19 cellular contexts compared by ENCODE assay signal in the genomic region with DNA sequence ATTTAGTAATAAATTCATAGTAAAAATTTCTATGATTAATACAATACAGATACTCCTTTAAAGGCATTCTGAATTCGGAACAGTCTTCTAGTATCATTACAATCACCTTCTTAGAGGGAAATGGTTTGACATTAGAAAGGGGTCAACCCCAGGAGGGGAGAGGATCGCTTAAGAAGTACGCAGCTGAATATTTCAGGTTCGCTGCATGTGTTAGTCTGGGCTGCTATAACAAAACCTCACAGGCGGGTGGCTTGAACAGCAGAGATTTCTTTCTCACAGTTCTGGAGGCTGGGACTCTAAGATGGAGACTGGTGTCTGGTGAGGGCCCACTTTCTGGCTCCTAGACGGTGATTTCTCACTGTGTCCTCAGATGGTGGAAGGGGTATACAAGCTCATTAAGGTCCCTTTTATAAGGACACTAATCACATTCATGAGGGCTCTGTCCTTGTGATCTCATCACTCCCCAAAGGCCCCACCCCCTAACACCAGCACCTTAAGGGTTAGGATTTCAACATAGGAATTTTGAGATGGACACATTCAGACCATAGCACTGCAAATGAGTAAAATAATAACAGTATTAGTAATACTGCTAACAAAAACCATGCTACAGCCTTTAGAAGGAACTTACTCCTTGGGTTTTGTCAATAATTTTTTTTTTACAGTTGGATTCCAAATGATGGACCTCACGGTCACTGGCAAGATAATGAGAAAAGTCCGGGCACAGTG. TPM values are rescaled to one million over a fixed set of nuclear protein-coding genes. Genes with fewer than 3 reads are reported as not detected.
DNase-seq lines count a peak whose midpoint lies in the region; ATAC-seq, FAIRE-seq and TF ChIP-seq lines count a peak whose summit lies in the region.
"Had no signal": no experiment of that assay in that cellular context is flagged by ENCODE, and none has a peak within 500 bp of the region (broad histone marks: within the 10 kb centered on the region; RNA-seq: fewer than 3 reads in every experiment).

No MANE protein-coding gene starts in this region.

- peak overlapping the region; percentile 18 for H3K4me2 ChIP-seq in GM23248 (ENCODE audit: unreplicated experiment)
- no peak overlapping the region for H3K4me2 ChIP-seq in astrocyte (ENCODE audit: low read length)

- no peak for ATAC-seq in right lobe of liver
- ATAC-seq in GM21825 (IDR thresholded peaks at IDR 0.05; ENCODE audit: unreplicated experiment): no peak
- no peak for ATAC-seq in GM21515 (IDR thresholded peaks at IDR 0.05; ENCODE audit: unreplicated experiment)

- peak overlapping the region; percentile 66 for H3K27ac Mint-ChIP-seq in astrocyte (ENCODE audit: unreplicated experiment)
- H3K27ac Mint-ChIP-seq: nephron progenitor cell had no signal

- no peaks in the 10 kb centered on the region for H3K27me3 Mint-ChIP-seq in astrocyte (ENCODE audit: low read depth, unreplicated experiment)

- DNase-seq in AG04450 (ENCODE audit: low read depth, low spot score) (no peak), GM23248 (peak; percentile 55), astrocyte (ENCODE audit: low read depth) (no peak), right lobe of liver (peak in 1 of 3 donors; percentile 23), cortex of kidney (lab: John Stamatoyannopoulos, UW) (no peak), GDM1 (lab: John Stamatoyannopoulos, UW) (no peak)
- DNase-seq: activated CD4-positive, alpha-beta T cell treated with anti-CD3 and anti-CD28 coated beads, Interleukin-2, amount 50 U/mL, for 1 hour; activated naive CD4-positive, alpha-beta T cell treated with anti-CD3 and anti-CD28 coated beads, Interleukin-2, amount 50 U/mL, for 16 hours; CD8-positive, alpha-beta memory T cell; DMS79 treated with DMSO at 0.1 percent for 48 hours; foreskin melanocyte; NCI-H1417 treated with DMSO at 0.1 percent for 48 hours; NCI-H524 treated with DMSO at 0.1 percent for 48 hours; nephron progenitor cell; T-helper 1 cell had no signal

- peaks cover 24% of the 10 kb centered on the region for H3K36me3 Mint-ChIP-seq in astrocyte (ENCODE audit: low read depth, unreplicated experiment)

- no peak overlapping the region for H3K4me3 ChIP-seq in AG04450 (ENCODE audit: low read depth, low read length)
- H3K4me3 ChIP-seq in GM23248: no peak overlapping the region
- no peak overlapping the region for H3K4me3 ChIP-seq in astrocyte (ENCODE audit: insufficient read depth, low read depth, low read length)
- no peak overlapping the region for H3K4me3 ChIP-seq in right lobe of liver
- H3K4me3 ChIP-seq: spleen had no signal

- H3F3A ChIP-seq in GM23248 (ENCODE audit: insufficient read depth): no peaks in the 10 kb centered on the region

- H3K9ac ChIP-seq in GM23248 (no peak overlapping the region), astrocyte (ENCODE audit: low read length) (no peak overlapping the region)

- intact Hi-C loops in right lobe of liver (cut with DNase I): no loop called here

- peaks cover 18% of the 10 kb centered on the region for H3K4me1 ChIP-seq in GM23248 (ENCODE audit: insufficient read depth)
- H3K4me1 ChIP-seq in astrocyte (ENCODE audit: insufficient read depth, low read length): peaks cover 17% of the 10 kb centered on the region
- peaks cover 0 to 21% (median 7%) of the 10 kb centered on the region in 4 donors for H3K4me1 ChIP-seq in right lobe of liver

- H3K79me2 ChIP-seq in GM23248 (ENCODE audit: insufficient read depth): peaks cover 100% of the 10 kb centered on the region
- peaks cover 92% of the 10 kb centered on the region for H3K79me2 ChIP-seq in astrocyte (ENCODE audit: insufficient read depth, low read length)

- H3K36me3 ChIP-seq in GM23248 (ENCODE audit: low read depth) (no peaks in the 10 kb centered on the region), astrocyte (ENCODE audit: insufficient read depth, low read length) (no peaks in the 10 kb centered on the region), right lobe of liver (no peaks in the 10 kb centered on the region)

- H3K9me2 ChIP-seq in GM23248 (ENCODE audit: insufficient read depth): no peaks in the 10 kb centered on the region

- no peak for TF ChIP-seq POLR2A in right lobe of liver (IDR thresholded peaks at IDR 0.05)

- H3K9me3 Mint-ChIP-seq in astrocyte (ENCODE audit: unreplicated experiment): no peaks in the 10 kb centered on the region
- H3K9me3 Mint-ChIP-seq: CD8-positive, alpha-beta memory T cell; mesothelial cell of epicardium had no signal

- WGBS in GM23248 (ENCODE audit: low coverage in 1 of 2, low lambda C conversion rate in 2 of 2, missing lambda C conversion rate in 2 of 2), 2 experiments: 89% methylated on average over 8 of the region's 8 CpGs
- 90% methylated on average over 6 of the region's 8 CpGs for WGBS in right lobe of liver (ENCODE audit: insufficient coverage, low coverage, low lambda C conversion rate, missing lambda C conversion rate)

- FAIRE-seq in astrocyte (lab: Jason Lieb, UNC): no peak

- no peak overlapping the region for H3K4me3 Mint-ChIP-seq in astrocyte (ENCODE audit: unreplicated experiment)
- H3K4me3 Mint-ChIP-seq: CD8-positive, alpha-beta memory T cell; mesothelial cell of epicardium; nephron progenitor cell had no signal

- no peak overlapping the region for H2AFZ ChIP-seq in GM23248
- no peak overlapping the region for H2AFZ ChIP-seq in astrocyte (ENCODE audit: low read depth, low read length)

- in situ Hi-C loops in GM23248 (cut with MboI): no loop called here

- H3K4me1 Mint-ChIP-seq in astrocyte (ENCODE audit: low read depth, unreplicated experiment): peaks cover 23% of the 10 kb centered on the region

- no peaks in the 10 kb centered on the region for H3K27me3 ChIP-seq in AG04450 (ENCODE audit: control insufficient read depth, insufficient read depth, low read length)
- no peaks in the 10 kb centered on the region for H3K27me3 ChIP-seq in GM23248 (replicated peaks; ENCODE audit: insufficient read depth)
- H3K27me3 ChIP-seq in astrocyte (ENCODE audit: insufficient read depth, low read length): no peaks in the 10 kb centered on the region
- no peaks in the 10 kb centered on the region for H3K27me3 ChIP-seq in right lobe of liver
- H3K27me3 ChIP-seq: spleen had no signal

- H3K27ac ChIP-seq in AG04450 (ENCODE audit: low read depth, low read length): peak overlapping the region; percentile 34
- H3K27ac ChIP-seq in GM23248: peak overlapping the region; percentile 18; the same call in 1 of the 2 replicates
- no peak overlapping the region for H3K27ac ChIP-seq in astrocyte (ENCODE audit: low read depth, low read length)
- H3K27ac ChIP-seq in right lobe of liver: peak overlapping the region in 2 of 3 donors; percentile 36 to 86

- CTCF ChIA-PET in AG04450 (lab: Charles Lee): no interaction called here

- H3K9me3 ChIP-seq in AG04450 (ENCODE audit: control insufficient read depth, insufficient read depth, low read length) (peaks cover 10% of the 10 kb centered on the region; the same call in 1 of the 2 replicates), GM23248 (ENCODE audit: low read depth) (no peaks in the 10 kb centered on the region), astrocyte (ENCODE audit: insufficient read depth, low read depth, low read length) (no peaks in the 10 kb centered on the region), right lobe of liver (no peaks in the 10 kb centered on the region)
- H3K9me3 ChIP-seq: spleen had no signal

- TF ChIP-seq CTCF in AG04450 (IDR thresholded peaks at IDR 0.05; ENCODE audit: low read depth, low read length) (no peak), astrocyte (IDR thresholded peaks at IDR 0.05; ENCODE audit: insufficient read depth, low read depth, low read length) (no peak), right lobe of liver (IDR thresholded peaks at IDR 0.05) (no peak)

- no peaks in the 10 kb centered on the region for H4K20me1 ChIP-seq in GM23248 (ENCODE audit: insufficient read depth)
- H4K20me1 ChIP-seq in astrocyte (ENCODE audit: insufficient read depth, low read length): peaks cover 52% of the 10 kb centered on the region

- POLR2A ChIA-PET in AG04450 (lab: Yijun Ruan, JAX): no interaction called here

RNA-seq across cellular contexts. Expression of a gene that starts 34.0 kb away (rescaled TPM):
- 97.4 and 110 TPM in 2 replicates for polyA plus RNA-seq in AG04450 (2011; rRNA removed)
- polyA minus RNA-seq in AG04450 (2011; rRNA and poly(A)+ RNA removed): 114 and 135 TPM in 2 replicates
- 13.8 and 24.3 TPM in 2 replicates for total RNA-seq in GM23248 (2014; rRNA removed; shearing (Covaris generic))
- 11.2 and 11.5 TPM in 2 replicates for polyA plus RNA-seq in GM23248 (2016; fragmentation: Nextera tagmentation; extraction: Ambion mirVana)
- 67.2 and 72.7 TPM in 2 replicates for total RNA-seq in astrocyte
- total RNA-seq in right lobe of liver: 10 to 100 TPM; 10.3 to 32.1 (median 14.1) TPM
